In genomic region chr14:24267516-24267915, GRCh38 we compare ENCODE assay signal across 24 cellular contexts.
"Had no signal": no experiment of that assay in that cellular context is flagged by ENCODE, and none has a peak within 500 bp of the region (broad histone marks: within the 10 kb centered on the region; RNA-seq: fewer than 3 reads in every experiment).

No MANE protein-coding gene starts in this region.

- H3K27me3 Mint-ChIP-seq: activated CD4-positive, alpha-beta T cell treated with anti-CD3 and anti-CD28 coated beads, Interleukin-2, amount 10 ng/mL, durations not matched to agents 7 days and 5 days; activated CD8-positive, alpha-beta memory T cell treated with anti-CD3 and anti-CD28 coated beads, Interleukin-2, amount 10 ng/mL, durations not matched to agents 7 days and 5 days; activated CD8-positive, alpha-beta T cell treated with anti-CD3 and anti-CD28 coated beads for 36 hours; activated naive CD4-positive, alpha-beta T cell treated with anti-CD3 and anti-CD28 coated beads, Interleukin-2, amount 50 U/mL, for 24 hours; effector memory CD8-positive, alpha-beta T cell; progenitor cell of endocrine pancreas; stimulated activated naive B cell treated with anti-CD40 and anti-IgM and Interleukin-4, amounts not matched to agents 10 μg/mL and 1 μg/mL and 100 μg/mL, for 72 hours had no signal

- H3K9me3 ChIP-seq: adrenal gland, esophagus muscularis mucosa, gastroesophageal sphincter, sigmoid colon, transverse colon had no signal

- H3K27me3 ChIP-seq: adrenal gland, dorsolateral prefrontal cortex, esophagus muscularis mucosa, gastroesophageal sphincter, sigmoid colon, transverse colon had no signal

- H3K4me3 Mint-ChIP-seq: activated CD4-positive, alpha-beta T cell treated with anti-CD3 and anti-CD28 coated beads, Interleukin-2, amount 10 ng/mL, durations not matched to agents 7 days and 5 days; activated CD8-positive, alpha-beta memory T cell treated with anti-CD3 and anti-CD28 coated beads, Interleukin-2, amount 10 ng/mL, durations not matched to agents 7 days and 5 days; activated CD8-positive, alpha-beta T cell treated with anti-CD3 and anti-CD28 coated beads for 36 hours; activated naive CD4-positive, alpha-beta T cell treated with anti-CD3 and anti-CD28 coated beads, Interleukin-2, amount 50 U/mL, for 24 hours; effector memory CD8-positive, alpha-beta T cell; stimulated activated naive B cell treated with anti-CD40 and anti-IgM and Interleukin-4, amounts not matched to agents 10 μg/mL and 1 μg/mL and 100 μg/mL, for 72 hours; T-helper 2 cell treated with Interferon-gamma antibody and Interleukin-4, amounts not matched to agents 5 μg/mL and 100 μg/mL, for 36 hours had no signal

- H3K27ac Mint-ChIP-seq: activated CD4-positive, alpha-beta T cell treated with anti-CD3 and anti-CD28 coated beads, Interleukin-2, amount 10 ng/mL, durations not matched to agents 7 days and 5 days; activated CD8-positive, alpha-beta memory T cell treated with anti-CD3 and anti-CD28 coated beads, Interleukin-2, amount 10 ng/mL, durations not matched to agents 7 days and 5 days; activated CD8-positive, alpha-beta T cell treated with anti-CD3 and anti-CD28 coated beads for 36 hours; progenitor cell of endocrine pancreas; stimulated activated naive B cell treated with anti-CD40 and anti-IgM and Interleukin-4, amounts not matched to agents 10 μg/mL and 1 μg/mL and 100 μg/mL, for 72 hours; T-helper 2 cell treated with Interferon-gamma antibody and Interleukin-4, amounts not matched to agents 5 μg/mL and 100 μg/mL, for 36 hours had no signal

- H3K4me2 ChIP-seq: smooth muscle cell had no signal

- H3K4me3 ChIP-seq: adrenal gland, dorsolateral prefrontal cortex, esophagus muscularis mucosa, gastroesophageal sphincter, sigmoid colon, smooth muscle cell, transverse colon had no signal

- DNase-seq: activated CD4-positive, alpha-beta T cell treated with anti-CD3 and anti-CD28 coated beads, Interleukin-2, amount 10 ng/mL, durations not matched to agents 7 days and 5 days; activated CD8-positive, alpha-beta memory T cell treated with anti-CD3 and anti-CD28 coated beads, Interleukin-2, amount 10 ng/mL, durations not matched to agents 7 days and 5 days; activated CD8-positive, alpha-beta T cell treated with anti-CD3 and anti-CD28 coated beads for 36 hours; activated gamma-delta T cell treated with Interleukin-2 at 50 U/mL for 16 hours; activated T-cell treated with anti-CD3 and anti-CD28 coated beads for 4 hours; adrenal gland; central memory CD4-positive, alpha-beta T cell; dorsolateral prefrontal cortex; effector memory CD8-positive, alpha-beta T cell; head of caudate nucleus; hypothalamus; mesenchymal stem cell; retina; sigmoid colon; stimulated activated CD4-positive, alpha-beta T cell treated with anti-CD3 and anti-CD28 coated beads, Interleukin-15, amount 100 ng/mL, for 24 hours; stimulated activated naive B cell treated with anti-CD40 and anti-IgM and Interleukin-4, amounts not matched to agents 10 μg/mL and 1 μg/mL and 100 μg/mL, for 72 hours; transverse colon had no signal

- H3K27ac ChIP-seq: adrenal gland, dorsolateral prefrontal cortex, esophagus muscularis mucosa, gastroesophageal sphincter, sigmoid colon, transverse colon, VCaP had no signal

- H3K9me3 Mint-ChIP-seq: activated CD4-positive, alpha-beta T cell treated with anti-CD3 and anti-CD28 coated beads, Interleukin-2, amount 10 ng/mL, durations not matched to agents 7 days and 5 days; activated CD8-positive, alpha-beta T cell treated with anti-CD3 and anti-CD28 coated beads for 36 hours; activated naive CD4-positive, alpha-beta T cell treated with anti-CD3 and anti-CD28 coated beads, Interleukin-2, amount 50 U/mL, for 24 hours; effector memory CD8-positive, alpha-beta T cell; stimulated activated naive B cell treated with anti-CD40 and anti-IgM and Interleukin-4, amounts not matched to agents 10 μg/mL and 1 μg/mL and 100 μg/mL, for 72 hours; T-helper 2 cell treated with Interferon-gamma antibody and Interleukin-4, amounts not matched to agents 5 μg/mL and 100 μg/mL, for 36 hours had no signal
